Comparison of ENCODE assay signal across 20 cellular contexts in genomic region chr3:70977712-70978111, GRCh38.
DNase-seq lines count a peak whose midpoint lies in the region; ATAC-seq lines count a peak whose summit lies in the region.
"Had no signal": no experiment of that assay in that cellular context is flagged by ENCODE, and none has a peak within 500 bp of the region (broad histone marks: within the 10 kb centered on the region; RNA-seq: fewer than 3 reads in every experiment).

No MANE protein-coding gene starts in this region.

- H3K27me3 Mint-ChIP-seq in activated naive CD4-positive, alpha-beta T cell treated with anti-CD3 and anti-CD28 coated beads, Interleukin-2, amount 50 U/mL, for 24 hours, result no peaks in the 10 kb centered on the region
- no peaks in the 10 kb centered on the region for H3K27me3 Mint-ChIP-seq in activated naive CD8-positive, alpha-beta T cell treated with anti-CD3 and anti-CD28 coated beads for 36 hours
- H3K27me3 Mint-ChIP-seq in naive thymus-derived CD4-positive, alpha-beta T cell, result no peaks in the 10 kb centered on the region

- no peak for DNase-seq in activated naive CD4-positive, alpha-beta T cell treated with anti-CD3 and anti-CD28 coated beads, Interleukin-2, amount 50 U/mL, for 16 hours
- no peak for DNase-seq in activated naive CD8-positive, alpha-beta T cell treated with anti-CD3 and anti-CD28 coated beads for 36 hours
- no peak for DNase-seq in naive thymus-derived CD4-positive, alpha-beta T cell
- DNase-seq in mucosa of gallbladder (ENCODE audit: low spot score), result no peak
- no peak for DNase-seq in effector CD8-positive, alpha-beta T cell (lab: John Stamatoyannopoulos, UW)
- DNase-seq: BE2C, COR-L47, DMS79, GOT3, HCEC 1CT, IMR-90, MV-4-11, NCI-H1105 treated with DMSO at 0.1 percent for 48 hours, NCI-H2029 treated with DMSO at 0.1 percent for 48 hours, NCI-H446, NCI-H526, OCI-M1 had no signal

- peaks cover 0 to 23% of the 10 kb centered on the region in 2 donors for H3K4me1 ChIP-seq in naive thymus-derived CD4-positive, alpha-beta T cell (ENCODE audit: control insufficient read depth in 2 of 2, insufficient read depth in 2 of 2, low read length in 2 of 2)

- CTCF ChIA-PET in naive thymus-derived CD4-positive, alpha-beta T cell (lab: Charles Lee), result no interaction called here

- no peak overlapping the region for H3K27ac ChIP-seq in naive thymus-derived CD4-positive, alpha-beta T cell (ENCODE audit: low read depth, low read length)
- H3K27ac ChIP-seq: A549 had no signal

- H3K9me3 Mint-ChIP-seq in activated naive CD4-positive, alpha-beta T cell treated with anti-CD3 and anti-CD28 coated beads, Interleukin-2, amount 50 U/mL, for 24 hours, result no peaks in the 10 kb centered on the region
- H3K9me3 Mint-ChIP-seq in activated naive CD8-positive, alpha-beta T cell treated with anti-CD3 and anti-CD28 coated beads for 36 hours, result no peaks in the 10 kb centered on the region
- H3K9me3 Mint-ChIP-seq in naive thymus-derived CD4-positive, alpha-beta T cell, result no peaks in the 10 kb centered on the region

- no peaks in the 10 kb centered on the region for H3K9me3 ChIP-seq in naive thymus-derived CD4-positive, alpha-beta T cell (ENCODE audit: control insufficient read depth in 2 of 3, low read length in 3 of 3)
- H3K9me3 ChIP-seq: A549, BE2C had no signal

- H3K27ac Mint-ChIP-seq in activated naive CD4-positive, alpha-beta T cell treated with anti-CD3 and anti-CD28 coated beads, Interleukin-2, amount 50 U/mL, for 24 hours, result peak overlapping the region; percentile 82
- peak overlapping the region; percentile 74 for H3K27ac Mint-ChIP-seq in activated naive CD8-positive, alpha-beta T cell treated with anti-CD3 and anti-CD28 coated beads for 36 hours
- peak overlapping the region in 6 of 9 donors; percentile 18 to 83 (median 52) for H3K27ac Mint-ChIP-seq in naive thymus-derived CD4-positive, alpha-beta T cell

- intact Hi-C loops in naive thymus-derived CD4-positive, alpha-beta T cell (cut with micrococcal nuclease), result loop anchor here in 1 of 2 donors (2.0 kb wide), 1 partner anchor 13 kb away; no protein-coding TSS in a partner anchor

- no peaks in the 10 kb centered on the region for H3K27me3 ChIP-seq in naive thymus-derived CD4-positive, alpha-beta T cell (ENCODE audit: control insufficient read depth in 2 of 2, insufficient read depth in 2 of 2, low read length in 2 of 2)
- H3K27me3 ChIP-seq: BE2C had no signal

- peaks cover 38% of the 10 kb centered on the region for H3K36me3 Mint-ChIP-seq in activated naive CD4-positive, alpha-beta T cell treated with anti-CD3 and anti-CD28 coated beads, Interleukin-2, amount 50 U/mL, for 24 hours
- peaks cover 74% of the 10 kb centered on the region for H3K36me3 Mint-ChIP-seq in activated naive CD8-positive, alpha-beta T cell treated with anti-CD3 and anti-CD28 coated beads for 36 hours
- peaks cover 24 to 67% (median 55%) of the 10 kb centered on the region in 5 donors for H3K36me3 Mint-ChIP-seq in naive thymus-derived CD4-positive, alpha-beta T cell

- no peak overlapping the region for H3K4me3 ChIP-seq in naive thymus-derived CD4-positive, alpha-beta T cell (ENCODE audit: low read length)
- H3K4me3 ChIP-seq: A549 had no signal

- peaks cover 50% of the 10 kb centered on the region for H3K4me1 Mint-ChIP-seq in activated naive CD4-positive, alpha-beta T cell treated with anti-CD3 and anti-CD28 coated beads, Interleukin-2, amount 50 U/mL, for 24 hours
- H3K4me1 Mint-ChIP-seq in activated naive CD8-positive, alpha-beta T cell treated with anti-CD3 and anti-CD28 coated beads for 36 hours, result peaks cover 54% of the 10 kb centered on the region
- peaks cover 19 to 46% (median 39%) of the 10 kb centered on the region in 7 donors for H3K4me1 Mint-ChIP-seq in naive thymus-derived CD4-positive, alpha-beta T cell

- H3K36me3 ChIP-seq in naive thymus-derived CD4-positive, alpha-beta T cell (ENCODE audit: control insufficient read depth in 2 of 3, insufficient read depth in 3 of 3, low read length in 3 of 3), result peaks cover 8 to 61% (median 38%) of the 10 kb centered on the region in 3 experiments

- ATAC-seq in naive thymus-derived CD4-positive, alpha-beta T cell, result no peak
- no peak for ATAC-seq in HG03139 (IDR thresholded peaks at IDR 0.05; ENCODE audit: unreplicated experiment)
- ATAC-seq: A549 had no signal

- H3K4me3 Mint-ChIP-seq in activated naive CD4-positive, alpha-beta T cell treated with anti-CD3 and anti-CD28 coated beads, Interleukin-2, amount 50 U/mL, for 24 hours, result no peak overlapping the region
- H3K4me3 Mint-ChIP-seq in activated naive CD8-positive, alpha-beta T cell treated with anti-CD3 and anti-CD28 coated beads for 36 hours, result no peak overlapping the region
- no peak overlapping the region for H3K4me3 Mint-ChIP-seq in naive thymus-derived CD4-positive, alpha-beta T cell

- POLR2A ChIA-PET in naive thymus-derived CD4-positive, alpha-beta T cell (lab: Charles Lee), result no interaction called here
